In genomic region chr1:173638043-173639021, GRCh38 we compare ENCODE assay signal across 20 cellular contexts. TPM values are rescaled to one million over a fixed set of nuclear protein-coding genes. Genes with fewer than 3 reads are reported as not detected.
A peak's percentile ranks its signal among the peaks of the same experiment; 100 is the strongest.
DNase-seq lines count a peak whose midpoint lies in the region; ATAC-seq, FAIRE-seq and TF ChIP-seq lines count a peak whose summit lies in the region.
"Had no signal": no experiment of that assay in that cellular context is flagged by ENCODE, and none has a peak within 500 bp of the region (broad histone marks: within the 10 kb centered on the region; RNA-seq: fewer than 3 reads in every experiment).

No MANE protein-coding gene starts in this region.

- TF ChIP-seq POLR2A in endothelial cell of umbilical vein (IDR thresholded peaks at IDR 0.05; ENCODE audit: low read depth, low read length): no peak

- H3K27ac Mint-ChIP-seq in GM23338: 0 out of 2 replicates have a peak overlapping the region, but pooled peaks have one; percentile 89
- peak overlapping the region; percentile 99 for H3K27ac Mint-ChIP-seq in nephron progenitor cell

- H3K4me3 ChIP-seq in GM23338 (no peak overlapping the region), HUES64 (ENCODE audit: low read length) (peak overlapping the region; percentile 31; the same call in 1 of the 2 replicates), endothelial cell of umbilical vein (replicated peaks in 1 of 3; ENCODE audit: insufficient read depth in 1 of 3, low read depth in 1 of 3, low read length in 3 of 3) (no peak overlapping the region)
- H3K4me3 ChIP-seq: A549, PC-9 had no signal

- no peaks in the 10 kb centered on the region for H3K9me1 ChIP-seq in endothelial cell of umbilical vein (replicated peaks; ENCODE audit: control insufficient read depth, extremely low read depth, insufficient read depth, low read length)

- H3K27me3 ChIP-seq in GM23338 (ENCODE audit: insufficient read depth) (no peaks in the 10 kb centered on the region), HUES64 (ENCODE audit: insufficient read depth, low read length) (no peaks in the 10 kb centered on the region), endothelial cell of umbilical vein (ENCODE audit: control insufficient read depth in 2 of 2, insufficient read depth in 2 of 2, low read length in 2 of 2) (no peaks in the 10 kb centered on the region)

- peaks cover 3% of the 10 kb centered on the region; the same call in 1 of the 2 replicates for H3K9me2 ChIP-seq in GM23338 (ENCODE audit: insufficient read depth)

- H2AFZ ChIP-seq in GM23338: no peak overlapping the region
- no peak overlapping the region for H2AFZ ChIP-seq in endothelial cell of umbilical vein (ENCODE audit: low read depth, low read length)
- H2AFZ ChIP-seq: PC-9 had no signal

- H3K4me2 ChIP-seq in GM23338 (no peak overlapping the region), endothelial cell of umbilical vein (ENCODE audit: insufficient read depth, low read length) (no peak overlapping the region)
- H3K4me2 ChIP-seq: A549, PC-9 had no signal

- intact Hi-C loops in endothelial cell of umbilical vein (cut with micrococcal nuclease): no loop called here

- no peaks in the 10 kb centered on the region for H3K79me2 ChIP-seq in GM23338 (replicated peaks; ENCODE audit: insufficient read depth)
- H3K79me2 ChIP-seq in endothelial cell of umbilical vein (ENCODE audit: control insufficient read depth, insufficient read depth, low read length): no peaks in the 10 kb centered on the region

- ATAC-seq in GM23338: no peak
- ATAC-seq: A549 had no signal

- peaks cover 32% of the 10 kb centered on the region for H3K36me3 Mint-ChIP-seq in GM23338 (ENCODE audit: low read depth)
- peaks cover 24% of the 10 kb centered on the region for H3K36me3 Mint-ChIP-seq in nephron progenitor cell (ENCODE audit: low read depth)

- DNase-seq in GM23338 (ENCODE audit: low spot score): no peak
- no peak for DNase-seq in endothelial cell of umbilical vein (ENCODE audit: low read depth, low spot score)
- no peak for DNase-seq in nephron progenitor cell
- DNase-seq in RCC 7860 (ENCODE audit: low spot score): no peak
- DNase-seq in activated CD8-positive, alpha-beta memory T cell treated with anti-CD3 and anti-CD28 coated beads for 24 hours: no peak
- DNase-seq in NCI-H1694 treated with DMSO at 0.1 percent for 48 hours (lab: John Stamatoyannopoulos, UW): no peak
- no peak for DNase-seq in NCI-H69 (lab: John Stamatoyannopoulos, UW)
- DNase-seq: GDM1, MV-4-11, NCI-H1417, NCI-H1930, NCI-H748 treated with DMSO at 0.1 percent for 48 hours, PC-9 had no signal

- H3K4me1 Mint-ChIP-seq in GM23338 (peaks cover 3% of the 10 kb centered on the region; the same call in 2 of the 3 replicates), nephron progenitor cell (peaks cover 16% of the 10 kb centered on the region)

- H3K27me3 Mint-ChIP-seq in GM23338 (ENCODE audit: insufficient read depth, low read depth, poor library complexity) (peaks cover 6% of the 10 kb centered on the region), nephron progenitor cell (ENCODE audit: low read depth, poor library complexity) (no peaks in the 10 kb centered on the region)

- dilution Hi-C loops in endothelial cell of umbilical vein (cut with MboI; ENCODE audit: extremely low pct_ligation_motif_present, low sequenced_read_pairs): no loop called here

- H3F3A ChIP-seq in GM23338 (replicated peaks; ENCODE audit: low read depth): no peaks in the 10 kb centered on the region

- POLR2A ChIA-PET in endothelial cell of umbilical vein (lab: Charles Lee): no interaction called here

- BruUV-seq in endothelial cell of umbilical vein (replicated peaks; lab: Mats Ljungman, UMichigan): TSS peak; percentile 75

- H3K27ac ChIP-seq in GM23338 (ENCODE audit: low read depth) (peak overlapping the region; percentile 35; the same call in 1 of the 2 replicates), HUES64 (ENCODE audit: low read depth, low read length) (peak overlapping the region; percentile 82; the same call in 1 of the 2 replicates), endothelial cell of umbilical vein (ENCODE audit: insufficient read depth, low read depth, low read length) (no peak overlapping the region)
- H3K27ac ChIP-seq: A549, C4-2B, PC-9 had no signal

- H3K4me3 Mint-ChIP-seq in GM23338: no peak overlapping the region
- peak overlapping the region; percentile 91 for H3K4me3 Mint-ChIP-seq in nephron progenitor cell

- H3K9me3 ChIP-seq in HUES64 (ENCODE audit: insufficient read depth, low read depth, low read length): peaks cover 29% of the 10 kb centered on the region
- no peaks in the 10 kb centered on the region for H3K9me3 ChIP-seq in endothelial cell of umbilical vein (replicated peaks; ENCODE audit: control insufficient read depth, insufficient read depth, low read length)

- H3K9me3 Mint-ChIP-seq in GM23338 (peaks cover 28% of the 10 kb centered on the region), nephron progenitor cell (peaks cover 26% of the 10 kb centered on the region)

- CTCF ChIA-PET in endothelial cell of umbilical vein (lab: Charles Lee): no interaction called here

- no peak for TF ChIP-seq CTCF in GM23338 (conservative IDR thresholded peaks at IDR 0.05; ENCODE audit: low read depth in 2 of 2)
- TF ChIP-seq CTCF in endothelial cell of umbilical vein (IDR thresholded peaks at IDR 0.05; ENCODE audit: extremely low read depth in 1 of 2, insufficient read depth in 1 of 2, low read depth in 1 of 2, low read length in 2 of 2): no peak
- TF ChIP-seq CTCF in nephron progenitor cell (IDR thresholded peaks at IDR 0.05): no peak

- WGBS in HUES64: 93% methylated on average over 12 of the region's 12 CpGs

- H3K9ac ChIP-seq in HUES64 (ENCODE audit: low read depth, low read length) (peak overlapping the region; percentile 44; the same call in 1 of the 2 replicates), endothelial cell of umbilical vein (replicated peaks; ENCODE audit: extremely low read depth, insufficient read depth, low read length) (no peak overlapping the region)

- no peaks in the 10 kb centered on the region for H3K4me1 ChIP-seq in GM23338 (ENCODE audit: insufficient read depth)
- H3K4me1 ChIP-seq in HUES64 (ENCODE audit: insufficient read depth, low read length): no peaks in the 10 kb centered on the region
- no peaks in the 10 kb centered on the region for H3K4me1 ChIP-seq in endothelial cell of umbilical vein (ENCODE audit: control insufficient read depth, extremely low read depth, insufficient read depth, low read length)
- H3K4me1 ChIP-seq: A549 had no signal

- FAIRE-seq in endothelial cell of umbilical vein (lab: Jason Lieb, UNC): no peak
- no peak for FAIRE-seq in RCC 7860 (lab: Jason Lieb, UNC)
- FAIRE-seq: A549, GM12891 had no signal

- peaks cover 23% of the 10 kb centered on the region for H3K36me3 ChIP-seq in GM23338 (ENCODE audit: insufficient read depth)
- H3K36me3 ChIP-seq in HUES64 (ENCODE audit: insufficient read depth, low read length): peaks cover 2% of the 10 kb centered on the region; the same call in 1 of the 2 replicates
- H3K36me3 ChIP-seq in endothelial cell of umbilical vein (ENCODE audit: control insufficient read depth in 2 of 2, extremely low read depth in 1 of 2, insufficient read depth in 2 of 2, low read length in 2 of 2): no peaks in the 10 kb centered on the region

- no peaks in the 10 kb centered on the region for H4K20me1 ChIP-seq in GM23338 (replicated peaks; ENCODE audit: insufficient read depth)
- H4K20me1 ChIP-seq in endothelial cell of umbilical vein (replicated peaks; ENCODE audit: control insufficient read depth, extremely low read depth, insufficient read depth, low read length): no peaks in the 10 kb centered on the region

RNA-seq across cellular contexts. Expression of gene TEX50, which starts 3.2 kb away (rescaled TPM):
- not detected in 2 replicates for total RNA-seq in GM23338 (2014; rRNA removed; shearing (Covaris generic))
- not detected in 2 replicates for polyA plus RNA-seq in GM23338 (2016; fragmentation: Nextera tagmentation; extraction: Ambion mirVana)
- polyA plus RNA-seq in HUES64 (2013, experiment 1 of 2): not detected
- polyA plus RNA-seq in HUES64 (2013, experiment 2 of 2): not detected
- total RNA-seq in endothelial cell of umbilical vein: not detected in 2 replicates
- not detected in 2 replicates for polyA plus RNA-seq in endothelial cell of umbilical vein
- not detected in 2 replicates for polyA plus RNA-seq in endothelial cell of umbilical vein (2011; cell fraction: cytosol; rRNA removed)
- not detected in 2 replicates for polyA plus RNA-seq in endothelial cell of umbilical vein (2011; cell fraction: nucleus; rRNA removed)
- polyA plus RNA-seq in endothelial cell of umbilical vein (2012): not detected in 2 replicates
- polyA minus RNA-seq in endothelial cell of umbilical vein: not detected in 2 replicates
- polyA minus RNA-seq in endothelial cell of umbilical vein (2011; cell fraction: cytosol; rRNA and poly(A)+ RNA removed): not detected
- polyA minus RNA-seq in endothelial cell of umbilical vein (2011; cell fraction: nucleus; rRNA and poly(A)+ RNA removed): not detected in 2 replicates
- total RNA-seq: H4, HT-29, PC-9, SK-MEL-5 had no signal
- polyA plus RNA-seq: A549 had no signal

RNA-seq across cellular contexts. Expression of gene ANKRD45, which starts 31.3 kb away (rescaled TPM):
- total RNA-seq in GM23338 (2014; rRNA removed; shearing (Covaris generic)): 1.5 and 2.0 TPM in 2 replicates
- 1.0 and 2.3 TPM in 2 replicates for polyA plus RNA-seq in GM23338 (2016; fragmentation: Nextera tagmentation; extraction: Ambion mirVana)
- 1.7 TPM for polyA plus RNA-seq in HUES64 (2013, experiment 1 of 2)
- polyA plus RNA-seq in HUES64 (2013, experiment 2 of 2): 3.0 TPM
- 0.37 and 0.62 TPM in 2 replicates for total RNA-seq in endothelial cell of umbilical vein
- 0.19 and 0.21 TPM in 2 replicates for polyA plus RNA-seq in endothelial cell of umbilical vein
- polyA plus RNA-seq in endothelial cell of umbilical vein (2011; cell fraction: cytosol; rRNA removed): 0.25 and 0.34 TPM in 2 replicates
- 0.16 and 0.29 TPM in 2 replicates for polyA plus RNA-seq in endothelial cell of umbilical vein (2011; cell fraction: nucleus; rRNA removed)
- polyA plus RNA-seq in endothelial cell of umbilical vein (2012): 0.21 TPM in 1 of 2 replicates, not detected in the other
- 0.21 TPM in 1 of 2 replicates, not detected in the other for polyA minus RNA-seq in endothelial cell of umbilical vein
- polyA minus RNA-seq in endothelial cell of umbilical vein (2011; cell fraction: cytosol; rRNA and poly(A)+ RNA removed): not detected
- polyA minus RNA-seq in endothelial cell of umbilical vein (2011; cell fraction: nucleus; rRNA and poly(A)+ RNA removed): 0.48 and 0.53 TPM in 2 replicates
- total RNA-seq: PC-9 had no signal

RNA-seq across cellular contexts. Expression of gene SLC9C2, which starts 35.5 kb away (rescaled TPM):
- 1.1 TPM in 1 of 2 replicates, not detected in the other for total RNA-seq in GM23338 (2014; rRNA removed; shearing (Covaris generic))
- polyA plus RNA-seq in GM23338 (2016; fragmentation: Nextera tagmentation; extraction: Ambion mirVana) (not detected in 2 replicates), endothelial cell of umbilical vein (not detected in 2 replicates)
- not detected for polyA plus RNA-seq in HUES64 (2013, experiment 1 of 2)
- polyA plus RNA-seq in HUES64 (2013, experiment 2 of 2): not detected
- 0.15 TPM in 1 of 2 replicates, not detected in the other for total RNA-seq in endothelial cell of umbilical vein
- 0.10 TPM in 1 of 2 replicates, not detected in the other for polyA plus RNA-seq in endothelial cell of umbilical vein (2011; cell fraction: cytosol; rRNA removed)
- polyA plus RNA-seq in endothelial cell of umbilical vein (2011; cell fraction: nucleus; rRNA removed): not detected in 2 replicates
- polyA plus RNA-seq in endothelial cell of umbilical vein (2012): not detected in 2 replicates
- polyA minus RNA-seq in endothelial cell of umbilical vein: not detected in 2 replicates
- polyA minus RNA-seq in endothelial cell of umbilical vein (2011; cell fraction: cytosol; rRNA and poly(A)+ RNA removed): not detected
- polyA minus RNA-seq in endothelial cell of umbilical vein (2011; cell fraction: nucleus; rRNA and poly(A)+ RNA removed): not detected in 2 replicates
- total RNA-seq: H4, HT-29, PC-9, SK-MEL-5 had no signal
- polyA plus RNA-seq: A549 had no signal
